Comparison of ENCODE assay signal across 8 cellular contexts in the genomic region with DNA sequence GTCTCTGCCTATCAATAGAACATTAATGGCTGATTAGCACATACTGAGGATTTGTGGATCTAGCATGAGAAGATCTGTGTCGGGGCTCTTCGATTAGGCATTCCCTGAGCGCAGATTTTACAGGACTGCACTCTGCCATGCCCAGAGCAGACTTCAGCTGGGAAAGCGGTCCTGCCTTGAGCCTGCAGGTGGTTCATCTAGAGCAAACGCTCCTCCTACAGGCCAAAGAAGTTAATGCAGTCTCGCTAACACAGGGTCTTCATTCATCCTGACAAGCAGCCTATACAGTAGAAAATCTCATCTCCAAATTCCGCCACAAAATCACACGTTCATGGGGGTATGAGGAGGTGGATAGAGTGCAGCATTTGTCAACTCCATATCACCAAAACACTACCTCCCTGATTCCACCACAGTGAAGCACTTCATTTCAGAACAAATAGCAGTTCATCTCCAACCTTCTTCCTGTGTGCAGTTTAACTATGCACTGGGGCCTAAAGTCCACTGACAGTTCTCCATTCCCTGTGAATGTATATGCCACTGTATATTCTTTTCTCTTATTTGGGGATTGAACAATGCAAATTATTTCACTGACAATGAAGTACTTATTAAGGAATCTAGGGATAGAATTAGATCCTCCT.
DNase-seq lines count a peak whose midpoint lies in the region; ATAC-seq, FAIRE-seq and TF ChIP-seq lines count a peak whose summit lies in the region.

No MANE protein-coding gene starts in this region.

- FAIRE-seq in A204.1 (lab: Jason Lieb, UNC): peak; percentile 11

- 10 to 17% methylated on average over 8 of the region's 8 CpGs for WGBS in upper lobe of left lung, 2 donors

- no peak for TF ChIP-seq POLR2A in upper lobe of left lung (IDR thresholded peaks at IDR 0.05)

- no peak overlapping the region for H3K27ac ChIP-seq in lower lobe of right lung
- no peak overlapping the region for H3K27ac ChIP-seq in upper lobe of left lung

- TF ChIP-seq CTCF in GM12873 (IDR thresholded peaks at IDR 0.05; ENCODE audit: insufficient read depth, low read depth, low read length, missing control alignments) (peak; percentile 95), HFF-Myc (IDR thresholded peaks at IDR 0.05; ENCODE audit: low read depth, low read length, missing control alignments) (peak; percentile 42), LNCAP (IDR thresholded peaks at IDR 0.05) (peak; percentile 80), lower lobe of right lung (IDR thresholded peaks at IDR 0.05) (peak; percentile 70), upper lobe of left lung (IDR thresholded peaks at IDR 0.05) (peak; percentile 18 to 72 (median 56))

- peak; percentile 6 for DNase-seq in HFF-Myc (ENCODE audit: extremely low read depth, low read depth)
- peak; percentile 62 for DNase-seq in RKO (ENCODE audit: low spot score)
- DNase-seq in dermis microvascular lymphatic vessel endothelial cell (ENCODE audit: low read depth in 2 of 2): peak; percentile 14 to 30
- DNase-seq in lower lobe of right lung: no peak
- peak in 1 of 2 donors; percentile 33 for DNase-seq in upper lobe of left lung

- no peak overlapping the region for H3K4me3 ChIP-seq in HFF-Myc (replicated peaks; ENCODE audit: low read depth, low read length)
- H3K4me3 ChIP-seq in lower lobe of right lung: no peak overlapping the region
- H3K4me3 ChIP-seq in upper lobe of left lung: no peak overlapping the region

- peak; percentile 76 to 88 for ATAC-seq in lower lobe of right lung
- ATAC-seq in upper lobe of left lung (ENCODE audit: low FRiP score in 2 of 2): peak; percentile 67 to 85

- H3K27me3 ChIP-seq in lower lobe of right lung (ENCODE audit: low read depth): no peaks in the 10 kb centered on the region
- H3K27me3 ChIP-seq in upper lobe of left lung: no peaks in the 10 kb centered on the region

- no peak for TF ChIP-seq EP300 in upper lobe of left lung (IDR thresholded peaks at IDR 0.05)

- H3K9me3 ChIP-seq in lower lobe of right lung (no peaks in the 10 kb centered on the region), upper lobe of left lung (no peaks in the 10 kb centered on the region)

- intact Hi-C loops in lower lobe of right lung (cut with DNase I): no loop called here

- H3K36me3 ChIP-seq in lower lobe of right lung (no peaks in the 10 kb centered on the region), upper lobe of left lung (no peaks in the 10 kb centered on the region)

- H3K4me1 ChIP-seq in lower lobe of right lung: no peaks in the 10 kb centered on the region
- H3K4me1 ChIP-seq in upper lobe of left lung: no peaks in the 10 kb centered on the region

Comparison
In these comparisons a context has a peak if more than half of its experiments do, and no peak if none do; other contexts are left out.
1. CTCF ChIP-seq: peak in every context shown above with its lines; median percentile 95 in GM12873; 80 in LNCAP; 70 in lower lobe of right lung; 56 in upper lobe of left lung; 42 in HFF-Myc.